Comparison of ENCODE assay signal across 17 cellular contexts in genomic region chr1:80064524-80064923, GRCh38.
"Had no signal": no experiment of that assay in that cellular context is flagged by ENCODE, and none has a peak within 500 bp of the region (broad histone marks: within the 10 kb centered on the region; RNA-seq: fewer than 3 reads in every experiment).

No MANE protein-coding gene starts in this region.

- H3K4me3 Mint-ChIP-seq: activated CD8-positive, alpha-beta T cell treated with anti-CD3 and anti-CD28 coated beads, Interleukin-2, amount 10 ng/mL, durations not matched to agents 7 days and 5 days; activated naive CD4-positive, alpha-beta T cell treated with anti-CD3 and anti-CD28 coated beads for 36 hours; activated T-helper 17 cell treated with anti-CD3 and anti-CD28 coated beads, Interleukin-2, amount 50 U/mL, for 72 hours; effector memory CD8-positive, alpha-beta T cell; immature natural killer cell; stimulated activated memory B cell treated with anti-CD40 and anti-IgM and Interleukin-4, amounts not matched to agents 10 μg/mL and 1 μg/mL and 100 μg/mL, for 72 hours; WTC11 had no signal

- ATAC-seq: activated CD8-positive, alpha-beta T cell treated with anti-CD3 and anti-CD28 coated beads, Interleukin-2, amount 10 ng/mL, durations not matched to agents 7 days and 5 days; activated T-helper 17 cell treated with anti-CD3 and anti-CD28 coated beads, Interleukin-2, amount 50 U/mL, for 72 hours; body of pancreas; effector memory CD8-positive, alpha-beta T cell; left lung; psoas muscle; sciatic nerve; stimulated activated memory B cell treated with anti-CD40 and anti-IgM and Interleukin-4, amounts not matched to agents 10 μg/mL and 1 μg/mL and 100 μg/mL, for 72 hours; WTC11 had no signal

- H3K27me3 Mint-ChIP-seq: activated T-helper 17 cell treated with anti-CD3 and anti-CD28 coated beads, Interleukin-2, amount 50 U/mL, for 72 hours; effector memory CD8-positive, alpha-beta T cell; stimulated activated memory B cell treated with anti-CD40 and anti-IgM and Interleukin-4, amounts not matched to agents 10 μg/mL and 1 μg/mL and 100 μg/mL, for 72 hours had no signal

- H3K4me1 Mint-ChIP-seq: activated T-helper 17 cell treated with anti-CD3 and anti-CD28 coated beads, Interleukin-2, amount 50 U/mL, for 72 hours; immature natural killer cell; stimulated activated memory B cell treated with anti-CD40 and anti-IgM and Interleukin-4, amounts not matched to agents 10 μg/mL and 1 μg/mL and 100 μg/mL, for 72 hours had no signal

- DNase-seq: activated CD4-positive, alpha-beta T cell treated with anti-CD3 and anti-CD28 coated beads for 48 hours; activated CD8-positive, alpha-beta memory T cell treated with anti-CD3 and anti-CD28 coated beads, Interleukin-2, amount 50 U/mL, for 48 hours; activated CD8-positive, alpha-beta T cell treated with anti-CD3 and anti-CD28 coated beads, Interleukin-2, amount 10 ng/mL, durations not matched to agents 7 days and 5 days; activated naive CD4-positive, alpha-beta T cell treated with anti-CD3 and anti-CD28 coated beads for 36 hours; body of pancreas; effector memory CD8-positive, alpha-beta T cell; erythroblast; glutamatergic neuron; immature natural killer cell; left lung; psoas muscle; spleen; stimulated activated CD4-positive, alpha-beta T cell treated with anti-CD3 and anti-CD28 coated beads, Interleukin-1b, Interleukin-23, amount 100 ng/mL, for 48 hours had no signal

- H3K36me3 Mint-ChIP-seq: immature natural killer cell; stimulated activated memory B cell treated with anti-CD40 and anti-IgM and Interleukin-4, amounts not matched to agents 10 μg/mL and 1 μg/mL and 100 μg/mL, for 72 hours; WTC11 had no signal
